Comparison of ENCODE assay signal across 8 cellular contexts in the genomic region with DNA sequence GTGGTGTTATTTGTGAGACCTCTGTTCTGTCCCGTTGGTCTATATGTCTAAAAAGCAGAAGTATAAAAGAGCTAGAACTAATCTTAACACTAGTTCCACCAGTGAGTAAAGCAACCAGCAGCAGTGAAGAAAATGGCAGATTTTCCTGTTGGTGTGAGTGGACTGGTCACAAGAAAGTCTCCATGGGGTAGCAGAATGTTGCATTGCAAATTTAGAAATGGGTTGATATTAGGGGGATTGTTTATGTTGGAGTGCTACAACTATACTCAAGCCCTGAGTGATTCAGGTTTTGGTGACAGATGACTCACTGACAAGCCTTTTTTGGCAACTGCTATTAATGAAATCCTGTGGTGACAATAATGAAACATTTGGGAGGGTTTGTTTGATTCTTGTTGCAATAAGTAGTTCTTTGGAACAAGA. TPM values are rescaled to one million over a fixed set of nuclear protein-coding genes. Genes with fewer than 3 reads are reported as not detected.
DNase-seq lines count a peak whose midpoint lies in the region; ATAC-seq and TF ChIP-seq lines count a peak whose summit lies in the region.

No MANE protein-coding gene starts in this region.

- ATAC-seq in GM19328 (IDR thresholded peaks at IDR 0.05; ENCODE audit: unreplicated experiment) (peak; percentile 77), HG03442 (IDR thresholded peaks at IDR 0.05; ENCODE audit: unreplicated experiment) (peak; percentile 80)

- TF ChIP-seq CTCF in prostate gland (IDR thresholded peaks at IDR 0.05), result no peak
- TF ChIP-seq CTCF in uterus (IDR thresholded peaks at IDR 0.05), result no peak

- H3K36me3 Mint-ChIP-seq in activated CD4-positive, alpha-beta memory T cell treated with anti-CD3 and anti-CD28 coated beads, Interleukin-2, amount 10 ng/mL, durations not matched to agents 7 days and 5 days (ENCODE audit: low read depth), result peaks cover 34% of the 10 kb centered on the region

- H3K27ac Mint-ChIP-seq in activated CD4-positive, alpha-beta memory T cell treated with anti-CD3 and anti-CD28 coated beads, Interleukin-2, amount 10 ng/mL, durations not matched to agents 7 days and 5 days, result peak overlapping the region; percentile 41

- no peak overlapping the region for H3K4me3 Mint-ChIP-seq in activated CD4-positive, alpha-beta memory T cell treated with anti-CD3 and anti-CD28 coated beads, Interleukin-2, amount 10 ng/mL, durations not matched to agents 7 days and 5 days

- H3K4me1 Mint-ChIP-seq in activated CD4-positive, alpha-beta memory T cell treated with anti-CD3 and anti-CD28 coated beads, Interleukin-2, amount 10 ng/mL, durations not matched to agents 7 days and 5 days, result peaks cover 50% of the 10 kb centered on the region

- intact Hi-C loops in prostate gland (cut with DNase I), result no loop called here
- intact Hi-C loops in uterus (cut with DNase I; ENCODE audit: low total_unique reads), result no loop called here

- TF ChIP-seq POLR2A in prostate gland (IDR thresholded peaks at IDR 0.05) (no peak), uterus (IDR thresholded peaks at IDR 0.05) (no peak)

- no peaks in the 10 kb centered on the region for H3K27me3 Mint-ChIP-seq in activated CD4-positive, alpha-beta memory T cell treated with anti-CD3 and anti-CD28 coated beads, Interleukin-2, amount 10 ng/mL, durations not matched to agents 7 days and 5 days

- WGBS in prostate gland, result 39% methylated on average over 1 of the region's 1 CpG

- CTCF ChIA-PET in activated CD4-positive, alpha-beta memory T cell treated with anti-CD3 and anti-CD28 coated beads, Interleukin-2, amount 10 ng/mL, durations not matched to agents 7 days and 5 days (lab: Charles Lee), result interaction anchor here (0.8 kb wide), 1 partner anchor 10 kb away, joined by 3 read pairs; no protein-coding TSS in a partner anchor

- no peak overlapping the region for H3K27ac ChIP-seq in prostate gland
- H3K27ac ChIP-seq in uterus, result no peak overlapping the region

- H3K4me1 ChIP-seq in prostate gland (replicated peaks) (no peaks in the 10 kb centered on the region), uterus (peaks cover 5 to 6% of the 10 kb centered on the region in 2 donors)

- H3K9me3 ChIP-seq in prostate gland (no peaks in the 10 kb centered on the region), uterus (no peaks in the 10 kb centered on the region)

- POLR2A ChIA-PET in activated CD4-positive, alpha-beta memory T cell treated with anti-CD3 and anti-CD28 coated beads, Interleukin-2, amount 10 ng/mL, durations not matched to agents 7 days and 5 days (lab: Charles Lee), result interaction anchor here (0.9 to 1.8 kb wide), 3 partner anchors 9 to 61 kb away, joined by 3 to 6 read pairs (median 4); a partner anchor contains a TSS

- H3K4me3 ChIP-seq in prostate gland (no peak overlapping the region), uterus (no peak overlapping the region)

- DNase-seq in AG20443 (ENCODE audit: low spot score), result peak; percentile 41
- no peak for DNase-seq in activated CD4-positive, alpha-beta memory T cell treated with anti-CD3 and anti-CD28 coated beads, Interleukin-2, amount 10 ng/mL, durations not matched to agents 7 days and 5 days
- peak; percentile 50 to 60 for DNase-seq in lung microvascular endothelial cell (ENCODE audit: low read depth in 2 of 2)
- DNase-seq in prostate gland (ENCODE audit: low spot score), result no peak
- DNase-seq in uterus, result no peak
- DNase-seq in NCI-H2171 (lab: John Stamatoyannopoulos, UW), result no peak

- H3K9me3 Mint-ChIP-seq in activated CD4-positive, alpha-beta memory T cell treated with anti-CD3 and anti-CD28 coated beads, Interleukin-2, amount 10 ng/mL, durations not matched to agents 7 days and 5 days, result no peaks in the 10 kb centered on the region

- H3K36me3 ChIP-seq in prostate gland (no peaks in the 10 kb centered on the region), uterus (no peaks in the 10 kb centered on the region)

- H3K27me3 ChIP-seq in prostate gland (replicated peaks; ENCODE audit: insufficient read depth) (no peaks in the 10 kb centered on the region), uterus (no peaks in the 10 kb centered on the region)

RNA-seq across cellular contexts. Expression of a gene that starts 5.6 kb away (rescaled TPM):
- total RNA-seq in activated CD4-positive, alpha-beta memory T cell treated with anti-CD3 and anti-CD28 coated beads, Interleukin-2, amount 10 ng/mL, durations not matched to agents 7 days and 5 days, result 10 to 100 TPM; 38.7 to 40.8 TPM
- total RNA-seq in lung microvascular endothelial cell (26.8 and 47.6 TPM in 2 replicates), prostate gland (10 to 100 TPM; 21.9 to 27.8 TPM), uterus (10 to 100 TPM; 34.7 to 50.0 (median 38.5) TPM)

RNA-seq across cellular contexts. Expression of a gene that starts 10.8 kb away (rescaled TPM):
- 10 to 100 TPM; 69.4 to 70.1 TPM for total RNA-seq in activated CD4-positive, alpha-beta memory T cell treated with anti-CD3 and anti-CD28 coated beads, Interleukin-2, amount 10 ng/mL, durations not matched to agents 7 days and 5 days
- total RNA-seq in lung microvascular endothelial cell (13.9 and 21.4 TPM in 2 replicates), prostate gland (10 to 100 TPM; 15.4 to 41.6 TPM), uterus (10 to 100 TPM; 30.7 to 82.0 (median 50.0) TPM)

Comparison
In these comparisons a context has a peak if more than half of its experiments do, and no peak if none do; other contexts are left out.
1. DNase-seq: peak in AG20443 (single experiment) and lung microvascular endothelial cell (2 of 2); none in activated CD4-positive, alpha-beta memory T cell treated with anti-CD3 and anti-CD28 coated beads, Interleukin-2, amount 10 ng/mL, durations not matched to agents 7 days and 5 days (single experiment), prostate gland (single experiment), uterus (0 of 2) and NCI-H2171 (single experiment).